In genomic region chr14:44700694-44701093, GRCh38 we compare ENCODE assay signal across 23 cellular contexts.
"Had no signal": no experiment of that assay in that cellular context is flagged by ENCODE, and none has a peak within 500 bp of the region (broad histone marks: within the 10 kb centered on the region; RNA-seq: fewer than 3 reads in every experiment).

No MANE protein-coding gene starts in this region.

- H3K36me3 ChIP-seq: ascending aorta, brain microvascular endothelial cell, gastroesophageal sphincter, neutrophil, right lobe of liver, thoracic aorta had no signal

- H3K27ac ChIP-seq: ascending aorta, brain microvascular endothelial cell, coronary artery, dorsolateral prefrontal cortex, gastroesophageal sphincter, hepatocyte, neutrophil, right lobe of liver, thoracic aorta, VCaP had no signal

- H3K4me3 ChIP-seq: ascending aorta, coronary artery, dorsolateral prefrontal cortex, gastroesophageal sphincter, hepatocyte, right lobe of liver, thoracic aorta had no signal

- H3K4me1 ChIP-seq: ascending aorta, gastroesophageal sphincter, right lobe of liver had no signal

- DNase-seq: activated CD4-positive, alpha-beta memory T cell treated with anti-CD3 and anti-CD28 coated beads, Interleukin-2, amount 10 ng/mL, durations not matched to agents 7 days and 5 days; activated CD4-positive, alpha-beta T cell treated with anti-CD3 and anti-CD28 coated beads for 48 hours; activated CD8-positive, alpha-beta memory T cell treated with anti-CD3 and anti-CD28 coated beads, Interleukin-2, amount 50 U/mL, for 48 hours; activated gamma-delta T cell; activated naive CD4-positive, alpha-beta T cell treated with anti-CD3 and anti-CD28 coated beads, Interleukin-2, amount 10 ng/mL, durations not matched to agents 7 days and 5 days; activated naive CD8-positive, alpha-beta T cell treated with anti-CD3 and anti-CD28 coated beads, Interleukin-2, amount 10 ng/mL, durations not matched to agents 7 days and 5 days; activated T-cell treated with anti-CD3 and anti-CD28 coated beads, Interleukin-2, amount 50 U/mL, for 24 hours; brain microvascular endothelial cell; dorsolateral prefrontal cortex; effector memory CD4-positive, alpha-beta T cell; naive thymus-derived CD8-positive, alpha-beta T cell; right lobe of liver; stimulated activated CD4-positive, alpha-beta T cell treated with anti-CD3 and anti-CD28 coated beads, Interleukin-12 subunit alpha, Interleukin-12 subunit beta, amount 100 ng/mL, for 4 hours; stimulated activated CD4-positive, alpha-beta T cell treated with anti-CD3 and anti-CD28 coated beads, Interleukin-4, amount 100 ng/mL, for 1 hour; trophoblast cell had no signal

- H3K9me3 ChIP-seq: ascending aorta, neutrophil, right lobe of liver, thoracic aorta had no signal

- FAIRE-seq: TTC549 had no signal
